22 cellular contexts compared by ENCODE assay signal in the genomic region with DNA sequence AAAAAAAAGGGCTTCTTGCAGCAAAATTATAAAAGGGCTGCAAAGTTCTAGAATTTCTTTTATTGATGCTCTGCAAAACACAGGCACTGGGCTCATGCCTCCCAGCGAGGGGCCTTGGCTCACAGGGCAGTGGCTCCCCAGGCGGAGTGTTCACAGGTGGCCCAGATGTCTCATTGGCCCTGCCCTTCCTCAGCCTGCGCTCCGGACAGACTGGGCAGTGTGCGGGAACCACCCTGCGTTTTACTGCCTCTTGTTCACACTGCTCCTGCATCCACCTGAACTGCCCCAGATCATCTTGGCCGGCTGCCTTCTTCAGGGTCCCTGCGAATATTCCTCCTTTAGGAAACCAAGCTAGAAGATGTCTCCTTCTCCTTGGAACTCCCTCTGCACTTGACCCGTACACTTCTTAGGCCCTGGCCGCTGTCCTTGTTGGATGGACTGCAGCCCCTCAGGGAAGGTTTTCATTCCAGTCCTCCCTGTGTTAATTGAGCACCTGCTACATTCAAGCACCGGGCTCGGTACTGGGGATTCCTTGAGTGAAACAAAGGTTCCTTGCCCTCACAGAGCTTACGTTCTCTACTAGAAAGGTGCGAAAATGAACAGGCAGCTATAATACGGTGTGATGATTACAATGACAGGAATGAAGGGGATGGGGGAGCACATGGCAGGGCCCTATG.
"Had no signal": no experiment of that assay in that cellular context is flagged by ENCODE, and none has a peak within 500 bp of the region (broad histone marks: within the 10 kb centered on the region; RNA-seq: fewer than 3 reads in every experiment).

No MANE protein-coding gene starts in this region.

- ATAC-seq: activated CD8-positive, alpha-beta T cell treated with anti-CD3 and anti-CD28 coated beads for 36 hours; activated T-cell treated with anti-CD3 and anti-CD28 coated beads, Interleukin-2, amount 50 U/mL, for 4 hours; activated T-helper 17 cell treated with anti-CD3 and anti-CD28 coated beads, Interleukin-2, amount 50 U/mL, for 72 hours; esophagus mucosa; left lung; upper lobe of right lung had no signal

- H3K27ac ChIP-seq: brain microvascular endothelial cell, left lung, ovary, prostate gland, upper lobe of right lung had no signal

- H3K9me3 ChIP-seq: left lung, ovary, prostate gland, upper lobe of right lung had no signal

- FAIRE-seq: astrocyte had no signal

- H3K36me3 ChIP-seq: brain microvascular endothelial cell, left lung, ovary, prostate gland, upper lobe of right lung had no signal

- H3K27me3 ChIP-seq: ovary had no signal

- DNase-seq: activated B cell treated with CpG ODN at 0.5 μM for 24 hours; activated CD4-positive, alpha-beta T cell treated with anti-CD3 and anti-CD28 coated beads, Interleukin-2, amount 50 U/mL, for 1 hour; activated CD8-positive, alpha-beta T cell treated with anti-CD3 and anti-CD28 coated beads for 36 hours; activated gamma-delta T cell treated with Interleukin-2 at 50 U/mL for 16 hours; activated naive CD4-positive, alpha-beta T cell treated with anti-CD3 and anti-CD28 coated beads, Interleukin-2, amount 50 U/mL, for 16 hours; activated T-cell treated with anti-CD3 and anti-CD28 coated beads, Interleukin-2, amount 50 U/mL, for 4 hours; amniotic stem cell; brain microvascular endothelial cell; cortex of kidney; foreskin fibroblast; kidney glomerular epithelial cell; left lung; naive B cell; nephron progenitor cell; ovary; stimulated activated CD4-positive, alpha-beta T cell treated with anti-CD3 and anti-CD28 coated beads, Interleukin-12 subunit alpha, Interleukin-12 subunit beta, amount 100 ng/mL, for 4 hours; stimulated activated CD4-positive, alpha-beta T cell treated with anti-CD3 and anti-CD28 coated beads, Interleukin-4, amount 100 ng/mL, for 1 hour; upper lobe of right lung had no signal

- H3K4me3 ChIP-seq: left lung, ovary, prostate gland, upper lobe of right lung had no signal
